9 cellular contexts compared by ENCODE assay signal in the genomic region with DNA sequence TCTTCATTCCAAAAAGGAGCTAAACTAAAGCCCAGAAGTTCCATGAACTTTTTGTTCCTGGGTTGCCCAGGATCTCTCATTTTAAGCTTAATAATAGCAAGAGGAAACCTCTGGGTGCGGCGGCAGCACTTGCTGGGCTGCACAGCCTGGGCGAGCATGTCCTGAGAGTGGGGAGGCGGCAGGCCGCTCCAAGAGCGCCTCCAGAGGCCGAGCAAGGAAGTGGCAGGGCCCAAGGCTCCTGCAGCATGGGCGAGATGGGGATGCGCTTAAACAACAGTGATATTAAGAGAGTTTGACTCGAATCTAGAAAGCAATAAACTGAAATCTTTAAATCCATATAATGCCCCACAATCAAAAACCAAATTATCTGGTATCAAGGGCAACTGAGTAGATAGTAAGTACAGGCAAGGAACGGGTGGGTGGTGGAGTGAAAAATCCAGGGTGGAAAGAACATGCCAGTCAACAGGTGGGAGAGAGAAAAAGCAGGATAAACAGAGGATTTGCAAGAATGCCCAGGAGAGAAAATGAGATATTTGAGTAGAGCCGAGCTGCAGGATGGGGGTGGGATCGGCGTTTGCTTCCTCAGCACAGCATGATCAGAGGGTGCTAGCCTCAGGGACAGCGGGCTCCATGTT. TPM values are rescaled to one million over a fixed set of nuclear protein-coding genes. Genes with fewer than 3 reads are reported as not detected.
A peak's percentile ranks its signal among the peaks of the same experiment; 100 is the strongest.
DNase-seq lines count a peak whose midpoint lies in the region; ATAC-seq, FAIRE-seq and TF ChIP-seq lines count a peak whose summit lies in the region.
"Had no signal": no experiment of that assay in that cellular context is flagged by ENCODE, and none has a peak within 500 bp of the region (broad histone marks: within the 10 kb centered on the region; RNA-seq: fewer than 3 reads in every experiment).

No MANE protein-coding gene starts in this region.

- no peak overlapping the region for H3K4me3 Mint-ChIP-seq in activated CD8-positive, alpha-beta memory T cell treated with anti-CD3 and anti-CD28 coated beads, Interleukin-2, amount 10 ng/mL, durations not matched to agents 7 days and 5 days
- H3K4me3 Mint-ChIP-seq: dendritic cell treated with granulocyte-macrophage colony-stimulating factor and Interleukin-4, amounts not matched to agents 40 ng/mL and 50 ng/mL, for 4 days had no signal

- in situ Hi-C loops in astrocyte of the spinal cord (cut with HindIII; ENCODE audit: low sequenced_read_pairs) (no loop called here), HepG2 (cut with HindIII; ENCODE audit: extremely low pct_ligation_motif_present, low pct_unique_long_range_greater_than_20kb) (no loop called here)

- POLR2A ChIA-PET in HepG2 (lab: Yijun Ruan, JAX) = no interaction called here

- H2AFZ ChIP-seq in HepG2 (ENCODE audit: low read length) = no peak overlapping the region

- no peak for FAIRE-seq in HepG2 (lab: Jason Lieb, UNC)

- H3K27ac ChIP-seq in HepG2 (ENCODE audit: extremely low read length, insufficient read depth, low read length) = no peak overlapping the region
- H3K27ac ChIP-seq in gastroesophageal sphincter = no peak overlapping the region

- H3K4me3 ChIP-seq in astrocyte of the spinal cord (ENCODE audit: low read depth, low read length) (no peak overlapping the region), HepG2 (replicated peaks in 1 of 3; ENCODE audit: insufficient read depth in 1 of 3, low read depth in 2 of 3, low read length in 3 of 3) (no peak overlapping the region), gastroesophageal sphincter (no peak overlapping the region)

- H3K79me2 ChIP-seq in HepG2 (ENCODE audit: insufficient read depth, low read length) = no peaks in the 10 kb centered on the region

- TF ChIP-seq EP300 in HepG2 (IDR thresholded peaks at IDR 0.05; ENCODE audit: low read depth in 2 of 2, low read length in 2 of 2) (no peak), HepG2 (CRISPR knock-in tag; IDR thresholded peaks at IDR 0.05; ENCODE audit: borderline replicate concordance) (no peak), gastroesophageal sphincter (IDR thresholded peaks at IDR 0.05) (no peak)

- no peak for TF ChIP-seq RAD21 in HepG2 (CRISPR knock-in tag; IDR thresholded peaks at IDR 0.05)

- no peak overlapping the region for H3K27ac Mint-ChIP-seq in activated CD8-positive, alpha-beta memory T cell treated with anti-CD3 and anti-CD28 coated beads, Interleukin-2, amount 10 ng/mL, durations not matched to agents 7 days and 5 days
- H3K27ac Mint-ChIP-seq: dendritic cell treated with granulocyte-macrophage colony-stimulating factor and Interleukin-4, amounts not matched to agents 40 ng/mL and 50 ng/mL, for 4 days had no signal

- no peaks in the 10 kb centered on the region for H3K36me3 Mint-ChIP-seq in activated CD8-positive, alpha-beta memory T cell treated with anti-CD3 and anti-CD28 coated beads, Interleukin-2, amount 10 ng/mL, durations not matched to agents 7 days and 5 days

- no peak overlapping the region for H3K9ac ChIP-seq in HepG2 (ENCODE audit: insufficient read depth, low read depth, low read length)

- TF ChIP-seq CTCF in astrocyte of the spinal cord (IDR thresholded peaks at IDR 0.05; ENCODE audit: low read depth, low read length) = peak; percentile 59
- peak; percentile 72 for TF ChIP-seq CTCF in HepG2 (CRISPR knock-in tag; IDR thresholded peaks at IDR 0.05)
- peak in 1 of 4 experiments; percentile 55 for TF ChIP-seq CTCF in gastroesophageal sphincter (IDR thresholded peaks at IDR 0.05)

- H3K9me3 ChIP-seq in HepG2 (ENCODE audit: low read length) (no peaks in the 10 kb centered on the region), gastroesophageal sphincter (no peaks in the 10 kb centered on the region)

- 12% methylated on average over 15 of the region's 15 CpGs for WGBS in HepG2 (ENCODE audit: low lambda C conversion rate)
- 56 to 60% methylated on average over 2 to 8 of the region's 15 CpGs for WGBS in gastroesophageal sphincter (ENCODE audit: low coverage in 1 of 2), 2 donors

- ATAC-seq in activated CD8-positive, alpha-beta memory T cell treated with anti-CD3 and anti-CD28 coated beads, Interleukin-2, amount 10 ng/mL, durations not matched to agents 7 days and 5 days = no peak
- peak; percentile 92 for ATAC-seq in HG02642 (IDR thresholded peaks at IDR 0.05; ENCODE audit: poor library complexity, unreplicated experiment)
- ATAC-seq in HepG2 = peak; percentile 100
- no peak for ATAC-seq in gastroesophageal sphincter

- H3K4me2 ChIP-seq in HepG2 (ENCODE audit: low read depth, low read length) = no peak overlapping the region

- H3K27me3 ChIP-seq in HepG2 (ENCODE audit: control insufficient read depth in 1 of 2, insufficient read depth in 2 of 2, low read length in 2 of 2) = peaks cover 1 to 10% of the 10 kb centered on the region in 2 experiments; a peak in 2 of 5 replicates
- H3K27me3 ChIP-seq in gastroesophageal sphincter = no peaks in the 10 kb centered on the region

- H3K36me3 ChIP-seq in HepG2 (replicated peaks in 1 of 2; ENCODE audit: control insufficient read depth in 1 of 2, insufficient read depth in 2 of 2, low read length in 2 of 2) (no peaks in the 10 kb centered on the region), gastroesophageal sphincter (no peaks in the 10 kb centered on the region)

- H3K4me1 ChIP-seq in HepG2 (ENCODE audit: insufficient read depth, low read length) (no peaks in the 10 kb centered on the region), gastroesophageal sphincter (no peaks in the 10 kb centered on the region)

- no TSS peak for BruUV-seq in HepG2 (replicated peaks; lab: Mats Ljungman, UMichigan)

- H3K9me3 Mint-ChIP-seq in activated CD8-positive, alpha-beta memory T cell treated with anti-CD3 and anti-CD28 coated beads, Interleukin-2, amount 10 ng/mL, durations not matched to agents 7 days and 5 days (ENCODE audit: low read depth) = no peaks in the 10 kb centered on the region
- H3K9me3 Mint-ChIP-seq: dendritic cell treated with granulocyte-macrophage colony-stimulating factor and Interleukin-4, amounts not matched to agents 40 ng/mL and 50 ng/mL, for 4 days had no signal

- intact Hi-C loops in HepG2 (cut with micrococcal nuclease; ENCODE audit: unreplicated experiment) = no loop called here

- H3K27me3 Mint-ChIP-seq in activated CD8-positive, alpha-beta memory T cell treated with anti-CD3 and anti-CD28 coated beads, Interleukin-2, amount 10 ng/mL, durations not matched to agents 7 days and 5 days = peaks cover 11% of the 10 kb centered on the region
- H3K27me3 Mint-ChIP-seq: dendritic cell treated with granulocyte-macrophage colony-stimulating factor and Interleukin-4, amounts not matched to agents 40 ng/mL and 50 ng/mL, for 4 days had no signal

- H4K20me1 ChIP-seq in HepG2 (ENCODE audit: insufficient read depth, low read length) = no peaks in the 10 kb centered on the region

- TF ChIP-seq POLR2A in HepG2 (IDR thresholded peaks at IDR 0.05; ENCODE audit: insufficient read depth in 1 of 2, low read depth in 2 of 2, low read length in 2 of 2) (no peak), gastroesophageal sphincter (IDR thresholded peaks at IDR 0.05) (no peak)

- CTCF ChIA-PET in activated CD8-positive, alpha-beta memory T cell treated with anti-CD3 and anti-CD28 coated beads, Interleukin-2, amount 10 ng/mL, durations not matched to agents 7 days and 5 days (lab: Charles Lee) = interaction anchor here (0.7 kb wide), 1 partner anchor 40 kb away, joined by 3 read pairs; no protein-coding TSS in a partner anchor
- CTCF ChIA-PET in HepG2 (lab: Yijun Ruan, JAX; ENCODE audit: low intra/inter-chr PET ratio, low total read pairs) = no interaction called here

- peak; percentile 64 for DNase-seq in activated CD8-positive, alpha-beta memory T cell treated with anti-CD3 and anti-CD28 coated beads, Interleukin-2, amount 50 U/mL, for 48 hours
- DNase-seq in activated CD8-positive, alpha-beta memory T cell treated with anti-CD3 and anti-CD28 coated beads, Interleukin-2, amount 10 ng/mL, durations not matched to agents 7 days and 5 days = no peak
- DNase-seq in NCI-H146 treated with DMSO at 0.1 percent for 48 hours (lab: John Stamatoyannopoulos, UW; ENCODE audit: unreplicated experiment) (peak; percentile 19), astrocyte of the spinal cord (ENCODE audit: low read depth, low spot score) (no peak), HepG2 (ENCODE audit: low spot score) (no peak), AML-193 (lab: John Stamatoyannopoulos, UW) (no peak)

- H3K4me1 Mint-ChIP-seq in activated CD8-positive, alpha-beta memory T cell treated with anti-CD3 and anti-CD28 coated beads, Interleukin-2, amount 10 ng/mL, durations not matched to agents 7 days and 5 days = no peaks in the 10 kb centered on the region

TF ChIP-seq in HepG2, 621 proteins besides CTCF, POLR2A, EP300 and RAD21 (continues in another document):
- no peak for TF ChIP-seq SUZ12 (IDR thresholded peaks at IDR 0.05; ENCODE audit: low read depth, low read length)
- no peak for TF ChIP-seq FIP1L1 (IDR thresholded peaks at IDR 0.05; ENCODE audit: borderline replicate concordance, insufficient read depth, low read depth, low read length)
- no peak for TF ChIP-seq ZNF607 (CRISPR knock-in tag; IDR thresholded peaks at IDR 0.05; ENCODE audit: borderline replicate concordance)

RNA-seq across cellular contexts. Expression of a gene that starts 14.1 kb away (rescaled TPM):
- not detected for total RNA-seq in activated CD8-positive, alpha-beta memory T cell treated with anti-CD3 and anti-CD28 coated beads, Interleukin-2, amount 10 ng/mL, durations not matched to agents 7 days and 5 days
- total RNA-seq in HepG2 (2016; rRNA removed; fragmentation: Illumina TruSeq; extraction: Trizol) (not detected in 2 replicates), gastroesophageal sphincter (under 1 TPM in 3 of 4 donors, not detected in 1; under 0.01 to 0.17 (median 0.08) TPM)
- not detected in 2 replicates for total RNA-seq in HepG2 (2016; cell fraction: cytosol; rRNA removed; fragmentation: Illumina TruSeq; extraction: Trizol; ENCODE audit: low read depth)
- not detected in 2 replicates for total RNA-seq in HepG2 (2016; cell fraction: insoluble cytoplasmic fraction; rRNA removed; fragmentation: Illumina TruSeq; extraction: Trizol)
- not detected in 2 replicates for total RNA-seq in HepG2 (2016; cell fraction: membrane; rRNA removed; fragmentation: Illumina TruSeq; extraction: Trizol)
- total RNA-seq in HepG2 (2016; cell fraction: nucleus; rRNA removed; fragmentation: Illumina TruSeq; extraction: Trizol) = not detected in 2 replicates
- polyA plus RNA-seq in HepG2 (2011; rRNA removed) = not detected in 2 replicates
- not detected in 2 replicates for polyA plus RNA-seq in HepG2 (2011; cell fraction: cytosol; rRNA removed)
- not detected in 2 replicates for polyA plus RNA-seq in HepG2 (2011; cell fraction: nucleus; rRNA removed)
- polyA plus RNA-seq in HepG2 (2012) = not detected in 2 replicates
- polyA plus RNA-seq in HepG2 (2016; cell fraction: cytosol; fragmentation: Illumina TruSeq; extraction: Trizol; ENCODE audit: low read depth) = not detected in 2 replicates
- not detected in 2 replicates for polyA plus RNA-seq in HepG2 (2016; cell fraction: insoluble cytoplasmic fraction; fragmentation: Illumina TruSeq; extraction: Trizol; ENCODE audit: low read depth)
- polyA plus RNA-seq in HepG2 (2016; cell fraction: membrane; fragmentation: Illumina TruSeq; extraction: Trizol; ENCODE audit: low read depth) = not detected in 2 replicates
- not detected in 2 replicates for polyA plus RNA-seq in HepG2 (2016; cell fraction: nucleus; fragmentation: Illumina TruSeq; extraction: Trizol; ENCODE audit: insufficient read depth, low read depth)
- polyA minus RNA-seq in HepG2 (2011; rRNA and poly(A)+ RNA removed; ENCODE audit: low replicate concordance) = not detected in 2 replicates
- not detected in 2 replicates for polyA minus RNA-seq in HepG2 (2011; cell fraction: cytosol; rRNA and poly(A)+ RNA removed)
- polyA minus RNA-seq in HepG2 (2011; cell fraction: nucleus; rRNA and poly(A)+ RNA removed) = not detected in 2 replicates

Comparison
In these comparisons a context has a peak if more than half of its experiments do, and no peak if none do; other contexts are left out.
1. DNase-seq: peak in activated CD8-positive, alpha-beta memory T cell treated with anti-CD3 and anti-CD28 coated beads, Interleukin-2, amount 50 U/mL, for 48 hours (single experiment) and NCI-H146 treated with DMSO at 0.1 percent for 48 hours (single experiment); none in activated CD8-positive, alpha-beta memory T cell treated with anti-CD3 and anti-CD28 coated beads, Interleukin-2, amount 10 ng/mL, durations not matched to agents 7 days and 5 days (single experiment), astrocyte of the spinal cord (single experiment), HepG2 (single experiment) and AML-193 (0 of 2).
2. ATAC-seq: peak in HG02642 (single experiment) and HepG2 (single experiment); none in activated CD8-positive, alpha-beta memory T cell treated with anti-CD3 and anti-CD28 coated beads, Interleukin-2, amount 10 ng/mL, durations not matched to agents 7 days and 5 days (single experiment) and gastroesophageal sphincter (single experiment).